ENCODE assay signal across 1 cellular context in genomic region chr14:102314242-102315011, GRCh38.
TF ChIP-seq lines count a peak whose summit lies in the region.

No MANE protein-coding gene starts in this region.

TF ChIP-seq in HepG2, 621 proteins besides CTCF, POLR2A, EP300 and RAD21 (continued from another document):
- peak; percentile 60; the same call in 1 of the 2 replicates for TF ChIP-seq ZNF609 (CRISPR knock-in tag; IDR thresholded peaks at IDR 0.05; ENCODE audit: borderline replicate concordance)
- TF ChIP-seq ZNF225 (CRISPR knock-in tag; IDR thresholded peaks at IDR 0.05), result no peak
- TF ChIP-seq ZNF780A (CRISPR knock-in tag; IDR thresholded peaks at IDR 0.05), result 0 out of 2 replicates have a peak, but pooled peaks have one; percentile 43
- no peak for TF ChIP-seq ZBTB40 (IDR thresholded peaks at IDR 0.05)
- TF ChIP-seq ZBTB40 (CRISPR knock-in tag; IDR thresholded peaks at IDR 0.05), result 0 out of 2 replicates have a peak, but pooled peaks have one; percentile 34
- TF ChIP-seq CCDC6 (CRISPR knock-in tag; IDR thresholded peaks at IDR 0.05), result no peak
- TF ChIP-seq TMF1 (CRISPR knock-in tag; IDR thresholded peaks at IDR 0.05; ENCODE audit: low read depth), result no peak
- no peak for TF ChIP-seq PBX2 (CRISPR knock-in tag; IDR thresholded peaks at IDR 0.05)
- no peak for TF ChIP-seq ZBTB14 (CRISPR knock-in tag; IDR thresholded peaks at IDR 0.05)
- no peak for TF ChIP-seq ZBTB42 (CRISPR knock-in tag; IDR thresholded peaks at IDR 0.05)
- 0 out of 2 replicates have a peak, but pooled peaks have one; percentile 58 for TF ChIP-seq ZNF33B (CRISPR knock-in tag; IDR thresholded peaks at IDR 0.05)
- no peak for TF ChIP-seq ZNF713 (CRISPR knock-in tag; IDR thresholded peaks at IDR 0.05)
- no peak for TF ChIP-seq ZUFSP (CRISPR knock-in tag; IDR thresholded peaks at IDR 0.05; ENCODE audit: borderline replicate concordance)
- TF ChIP-seq ZMYM2 (CRISPR knock-in tag; IDR thresholded peaks at IDR 0.05), result peak; percentile 78
- TF ChIP-seq MIXL1 (CRISPR knock-in tag; IDR thresholded peaks at IDR 0.05), result no peak
- no peak for TF ChIP-seq TERF1 (CRISPR knock-in tag; IDR thresholded peaks at IDR 0.05)
- TF ChIP-seq FOXO4 (CRISPR knock-in tag; conservative IDR thresholded peaks at IDR 0.05), result no peak
- no peak for TF ChIP-seq ELF4 (CRISPR knock-in tag; IDR thresholded peaks at IDR 0.05; ENCODE audit: borderline replicate concordance)
- TF ChIP-seq HOXD1 (CRISPR knock-in tag; IDR thresholded peaks at IDR 0.05), result peak; percentile 39; the same call in 1 of the 2 replicates
